1 cellular context compared by ENCODE assay signal in genomic region chr2:11344956-11345671, GRCh38.
A peak's percentile ranks its signal among the peaks of the same experiment; 100 is the strongest.
TF ChIP-seq lines count a peak whose summit lies in the region.

No MANE protein-coding gene starts in this region.

TF ChIP-seq in GM12878, 131 proteins besides CTCF, POLR2A, EP300 and RAD21 (continued from another document):
- TF ChIP-seq RELB (IDR thresholded peaks at IDR 0.05; ENCODE audit: low read depth) (no peak), ZBED1 (IDR thresholded peaks at IDR 0.05; ENCODE audit: borderline replicate concordance) (no peak), KDM1A (IDR thresholded peaks at IDR 0.05; ENCODE audit: borderline replicate concordance) (no peak), PAX5 (IDR thresholded peaks at IDR 0.05; ENCODE audit: borderline replicate concordance, low read depth, low read length) (0 out of 2 replicates have a peak, but pooled peaks have one; percentile 2), MEF2A (IDR thresholded peaks at IDR 0.05; ENCODE audit: insufficient read depth, low read depth, low read length) (no peak), MEF2B (IDR thresholded peaks at IDR 0.05; ENCODE audit: partially characterized antibody, poor library complexity, severe bottlenecking) (no peak), ZNF24 (IDR thresholded peaks at IDR 0.05) (no peak), RB1 (IDR thresholded peaks at IDR 0.05; ENCODE audit: borderline replicate concordance) (no peak), TCF12 (IDR thresholded peaks at IDR 0.05; ENCODE audit: low read depth, low read length) (no peak), GATAD2B (conservative IDR thresholded peaks at IDR 0.05; ENCODE audit: low read depth) (peak; percentile 70), SMAD1 (IDR thresholded peaks at IDR 0.05; ENCODE audit: low read depth, partially characterized antibody) (no peak), EED (IDR thresholded peaks at IDR 0.05; ENCODE audit: low read depth) (no peak), E2F4 (IDR thresholded peaks at IDR 0.05; ENCODE audit: low read depth, low read length) (no peak), NKRF (conservative IDR thresholded peaks at IDR 0.05) (no peak), SUPT20H (IDR thresholded peaks at IDR 0.05; ENCODE audit: borderline replicate concordance, control insufficient read depth, low read depth, low read length) (no peak), IKZF1 (conservative IDR thresholded peaks at IDR 0.05) (peak; percentile 4; the same call in 1 of the 2 replicates), EGR1 (IDR thresholded peaks at IDR 0.05; ENCODE audit: borderline replicate concordance in 1 of 2, low read depth in 2 of 2, low read length in 2 of 2) (no peak), E2F8 (IDR thresholded peaks at IDR 0.05; ENCODE audit: low read depth, partially characterized antibody) (no peak), USF1 (IDR thresholded peaks at IDR 0.05; ENCODE audit: borderline replicate concordance, extremely low read length, insufficient read depth, low read depth, low read length) (no peak), HDAC6 (IDR thresholded peaks at IDR 0.05; ENCODE audit: unreplicated experiment) (peak; percentile 28), PML (IDR thresholded peaks at IDR 0.05; ENCODE audit: low read length) (no peak), POU2F2 (IDR thresholded peaks at IDR 0.05; ENCODE audit: borderline replicate concordance, low read depth, low read length) (no peak), MXI1 (IDR thresholded peaks at IDR 0.05; ENCODE audit: low read depth, low read length) (no peak), ETV6 (conservative IDR thresholded peaks at IDR 0.05 in 1 of 2, IDR thresholded peaks at IDR 0.05 in 1 of 2; ENCODE audit: borderline replicate concordance in 1 of 2, low read depth in 1 of 2) (no peak), PBX3 (IDR thresholded peaks at IDR 0.05; ENCODE audit: insufficient replicate concordance, low read depth, low read length) (no peak), ZBTB40 (IDR thresholded peaks at IDR 0.05; ENCODE audit: borderline replicate concordance) (no peak), HSF1 (IDR thresholded peaks at IDR 0.05; ENCODE audit: low read depth, low read length) (no peak), MTA2 (IDR thresholded peaks at IDR 0.05; ENCODE audit: low read depth) (no peak), NFYA (IDR thresholded peaks at IDR 0.05; ENCODE audit: borderline replicate concordance, low read depth, low read length) (no peak), CHD1 (IDR thresholded peaks at IDR 0.05; ENCODE audit: low read depth, low read length) (no peak), CHD2 (IDR thresholded peaks at IDR 0.05; ENCODE audit: borderline replicate concordance, low read depth, low read length) (0 out of 2 replicates have a peak, but pooled peaks have one; percentile 6), STAT1 (conservative IDR thresholded peaks at IDR 0.05) (no peak), RUNX3 (IDR thresholded peaks at IDR 0.05; ENCODE audit: low read length) (peak; percentile 7; the same call in 1 of the 2 replicates), TARDBP (IDR thresholded peaks at IDR 0.05; ENCODE audit: borderline replicate concordance) (no peak), JUND (IDR thresholded peaks at IDR 0.05; ENCODE audit: low read depth, low read length) (no peak), HDAC2 (IDR thresholded peaks at IDR 0.05) (no peak), JUNB (IDR thresholded peaks at IDR 0.05) (no peak), ZSCAN29 (IDR thresholded peaks at IDR 0.05) (0 out of 2 replicates have a peak, but pooled peaks have one; percentile 7), TAF1 (IDR thresholded peaks at IDR 0.05; ENCODE audit: borderline replicate concordance, low read depth, low read length) (no peak), ZNF207 (IDR thresholded peaks at IDR 0.05; ENCODE audit: borderline replicate concordance) (0 out of 2 replicates have a peak, but pooled peaks have one; percentile 79), ZNF384 (IDR thresholded peaks at IDR 0.05; ENCODE audit: borderline replicate concordance, low read depth, low read length) (no peak), BRCA1 (IDR thresholded peaks at IDR 0.05; ENCODE audit: low read depth, low read length) (no peak), RELA (IDR thresholded peaks at IDR 0.05; ENCODE audit: borderline replicate concordance, partially characterized antibody) (no peak), ATF3 (IDR thresholded peaks at IDR 0.05; ENCODE audit: borderline replicate concordance, extremely low read depth, low read depth, low read length) (no peak), CREM (IDR thresholded peaks at IDR 0.05; ENCODE audit: low read depth) (no peak), CBX5 (IDR thresholded peaks at IDR 0.05; ENCODE audit: low read depth) (no peak)
TF ChIP-seq in GM12878: peak in this region for 8.
